In the genomic region with DNA sequence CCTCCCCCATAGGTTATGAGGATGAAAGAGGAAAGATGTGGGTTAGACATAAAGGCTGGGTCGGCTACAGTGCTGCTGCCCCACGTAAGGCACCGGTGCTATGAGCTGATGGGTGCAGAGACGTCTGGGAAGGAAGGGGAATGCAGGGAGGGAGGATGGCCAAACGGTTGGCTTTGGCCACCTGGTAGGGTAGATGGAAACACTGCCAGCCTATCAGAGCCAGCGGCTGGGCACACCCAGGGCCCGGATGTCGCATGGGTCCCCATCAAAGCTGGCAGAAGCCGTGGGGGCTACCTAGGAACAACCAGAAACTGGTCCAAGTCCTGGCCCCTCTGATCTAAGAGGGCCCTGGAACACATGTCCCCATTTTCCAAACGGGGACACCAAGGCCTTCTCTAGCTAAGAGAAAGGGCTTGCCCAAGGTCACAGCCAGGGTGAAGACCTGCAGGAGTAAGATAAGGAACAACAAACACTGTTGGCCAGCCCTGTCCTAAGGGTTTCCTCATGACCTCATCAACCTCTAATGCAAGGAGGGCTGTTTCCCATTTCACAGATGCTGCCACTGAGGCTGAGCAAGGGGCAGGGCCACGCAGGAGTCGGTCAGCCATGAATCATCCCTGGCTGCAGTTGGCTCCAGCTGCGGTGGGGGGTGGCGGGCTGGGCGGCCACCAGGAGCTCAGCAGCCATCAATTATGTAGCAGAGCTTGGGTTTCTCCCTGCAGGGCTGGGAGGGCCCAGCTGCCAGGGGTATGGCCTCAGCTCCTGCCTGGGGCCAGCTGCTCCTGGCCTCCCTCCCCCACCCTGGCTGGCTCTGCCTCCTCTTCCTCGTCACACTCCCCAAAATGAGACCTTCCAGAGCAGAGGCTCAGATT, we compare ENCODE assay signal across 9 cellular contexts. TPM values are rescaled to one million over a fixed set of nuclear protein-coding genes. Genes with fewer than 3 reads are reported as not detected.
DNase-seq lines count a peak whose midpoint lies in the region; ATAC-seq lines count a peak whose summit lies in the region.
"Had no signal": no experiment of that assay in that cellular context is flagged by ENCODE, and none has a peak within 500 bp of the region (broad histone marks: within the 10 kb centered on the region; RNA-seq: fewer than 3 reads in every experiment).

No MANE protein-coding gene starts in this region.

- peaks cover 7% of the 10 kb centered on the region for H3K36me3 Mint-ChIP-seq in activated T-cell treated with anti-CD3 and anti-CD28 coated beads, Interleukin-2, amount 50 U/mL, for 4 hours (ENCODE audit: insufficient read depth)

- H3K4me3 Mint-ChIP-seq in activated T-cell treated with anti-CD3 and anti-CD28 coated beads, Interleukin-2, amount 50 U/mL, for 4 hours: no peak overlapping the region

- ATAC-seq in Right ventricle myocardium inferior: peak; percentile 3
- no peak for ATAC-seq in GM21390 (IDR thresholded peaks at IDR 0.05; ENCODE audit: unreplicated experiment)
- no peak for ATAC-seq in GM18907 (IDR thresholded peaks at IDR 0.05; ENCODE audit: unreplicated experiment)
- ATAC-seq in HG02884 (IDR thresholded peaks at IDR 0.05; ENCODE audit: unreplicated experiment): no peak
- ATAC-seq in activated T-cell treated with anti-CD3 and anti-CD28 coated beads, Interleukin-2, amount 50 U/mL, for 4 hours: no peak

- intact Hi-C loops in Right ventricle myocardium inferior (cut with DNase I) (no loop called here), cardiac septum (cut with DNase I) (no loop called here)

- DNase-seq in Right ventricle myocardium inferior (ENCODE audit: missing footprints) (no peak), cardiac septum (ENCODE audit: low spot score) (no peak), iris pigment epithelial cell (ENCODE audit: low read depth) (peak; percentile 63)
- no peak for DNase-seq in activated T-cell treated with anti-CD3 and anti-CD28 coated beads, Interleukin-2, amount 50 U/mL, for 4 hours
- DNase-seq: dermis blood vessel endothelial cell had no signal

- no peaks in the 10 kb centered on the region for H3K9me3 Mint-ChIP-seq in activated T-cell treated with anti-CD3 and anti-CD28 coated beads, Interleukin-2, amount 50 U/mL, for 4 hours

- H3K27me3 Mint-ChIP-seq in activated T-cell treated with anti-CD3 and anti-CD28 coated beads, Interleukin-2, amount 50 U/mL, for 4 hours (ENCODE audit: low read depth): no peaks in the 10 kb centered on the region

- H3K4me1 Mint-ChIP-seq in activated T-cell treated with anti-CD3 and anti-CD28 coated beads, Interleukin-2, amount 50 U/mL, for 4 hours (ENCODE audit: low read depth): peaks cover 27% of the 10 kb centered on the region

- H3K27ac ChIP-seq in angular gyrus (ENCODE audit: low read depth, low read length): peak overlapping the region; percentile 66

RNA-seq across cellular contexts. Expression of a gene that starts 4.9 kb away (rescaled TPM):
- 32.4 TPM for total RNA-seq in Right ventricle myocardium inferior
- 40.6 TPM for total RNA-seq in cardiac septum
- 10 to 100 TPM; 37.5 to 43.2 (median 40.9) TPM for total RNA-seq in activated T-cell treated with anti-CD3 and anti-CD28 coated beads, Interleukin-2, amount 50 U/mL, for 4 hours

RNA-seq across cellular contexts. Expression of a gene that starts 13.2 kb away (rescaled TPM):
- total RNA-seq in Right ventricle myocardium inferior (38.2 TPM), cardiac septum (39.3 TPM)
- total RNA-seq in activated T-cell treated with anti-CD3 and anti-CD28 coated beads, Interleukin-2, amount 50 U/mL, for 4 hours: 10 to 100 TPM; 42.4 to 50.9 (median 46.6) TPM

RNA-seq across cellular contexts. Expression of a gene that starts 57.6 kb away (rescaled TPM):
- total RNA-seq in Right ventricle myocardium inferior: 6.8 TPM
- 4.8 TPM for total RNA-seq in cardiac septum
- 10 to 100 TPM; 27.5 to 30.5 (median 30.3) TPM for total RNA-seq in activated T-cell treated with anti-CD3 and anti-CD28 coated beads, Interleukin-2, amount 50 U/mL, for 4 hours
